ENCODE assay signal across 1 cellular context in the genomic region with DNA sequence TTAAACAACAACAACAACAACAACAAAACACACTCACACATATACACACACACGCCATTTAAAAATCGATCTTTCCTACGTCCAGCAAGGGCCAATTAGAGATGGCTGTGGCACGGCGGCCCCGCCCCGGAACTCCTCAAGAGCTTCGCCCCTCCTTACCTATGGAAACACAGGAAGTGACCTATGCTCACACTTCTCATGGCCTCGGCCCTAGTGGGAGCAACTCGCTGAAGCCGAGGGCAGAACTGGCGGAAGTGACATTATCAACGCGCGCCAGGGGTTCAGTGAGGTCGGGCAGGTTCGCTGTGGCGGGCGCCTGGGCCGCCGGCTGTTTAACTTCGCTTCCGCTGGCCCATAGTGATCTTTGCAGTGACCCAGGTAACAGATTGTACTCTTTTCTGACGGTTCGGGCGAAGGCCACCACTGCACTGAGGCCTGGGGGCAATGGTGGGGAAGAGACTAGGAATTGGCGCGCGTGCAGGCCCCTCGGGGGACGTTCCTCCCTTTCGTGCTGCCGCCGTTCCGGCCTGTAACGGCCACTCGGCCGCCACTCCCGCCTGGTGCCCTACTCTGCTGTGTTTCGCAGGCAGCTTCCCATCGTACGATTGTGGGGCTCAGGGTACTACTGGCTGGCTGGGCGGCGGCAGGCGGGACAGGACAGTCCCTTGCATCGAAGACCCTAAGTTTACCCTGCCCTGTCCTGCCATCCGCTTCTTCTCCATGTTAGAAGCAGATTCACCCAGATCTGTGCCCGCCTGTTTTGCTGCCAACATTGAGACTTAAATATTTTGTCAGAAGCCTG.
TF ChIP-seq lines count a peak whose summit lies in the region.

A gene (plus strand): TSS at position 284 of the 802 bp plus-strand sequence. CDS start 2,661 bp downstream, outside the sequence.

TF ChIP-seq in HepG2, 621 proteins besides CTCF, POLR2A, EP300 and RAD21 (continued from another document and continues in another):
- TF ChIP-seq ZNF530 (CRISPR knock-in tag; IDR thresholded peaks at IDR 0.05; ENCODE audit: low read depth) (no peak), ZNF776 (CRISPR knock-in tag; IDR thresholded peaks at IDR 0.05) (no peak), NBN (conservative IDR thresholded peaks at IDR 0.05) (no peak), JUNB (CRISPR knock-in tag; IDR thresholded peaks at IDR 0.05; ENCODE audit: borderline replicate concordance) (no peak), GPN1 (CRISPR knock-in tag; IDR thresholded peaks at IDR 0.05; ENCODE audit: borderline replicate concordance) (no peak), KDM5B (CRISPR knock-in tag; IDR thresholded peaks at IDR 0.05; ENCODE audit: borderline replicate concordance) (peak; percentile 68; the same call in 1 of the 2 replicates), GTF2F1 (IDR thresholded peaks at IDR 0.05; ENCODE audit: low read length) (no peak), MXD4 (CRISPR knock-in tag; IDR thresholded peaks at IDR 0.05) (peak; percentile 93), KAT7 (CRISPR knock-in tag; IDR thresholded peaks at IDR 0.05; ENCODE audit: borderline replicate concordance) (peak; percentile 99), NR2F2 (IDR thresholded peaks at IDR 0.05; ENCODE audit: borderline replicate concordance, low read depth) (peak; percentile 76; the same call in 1 of the 2 replicates), CENPT (CRISPR knock-in tag; IDR thresholded peaks at IDR 0.05; ENCODE audit: low read depth) (peak; percentile 78; the same call in 1 of the 2 replicates), KLF16 (CRISPR knock-in tag; IDR thresholded peaks at IDR 0.05) (peak in 1 of 2 experiments; percentile 94; a peak in 2 of 4 replicates), ARHGAP35 (CRISPR knock-in tag; IDR thresholded peaks at IDR 0.05; ENCODE audit: borderline replicate concordance) (no peak; the same call in 1 of the 2 replicates), ZNF446 (CRISPR knock-in tag; IDR thresholded peaks at IDR 0.05) (peak; percentile 68; the same call in 1 of the 2 replicates), ZNF772 (CRISPR knock-in tag; IDR thresholded peaks at IDR 0.05) (no peak; the same call in 1 of the 2 replicates), ZNF326 (CRISPR knock-in tag; IDR thresholded peaks at IDR 0.05; ENCODE audit: borderline replicate concordance) (no peak), ZNF569 (CRISPR knock-in tag; IDR thresholded peaks at IDR 0.05; ENCODE audit: borderline replicate concordance) (no peak), SRY (CRISPR knock-in tag; IDR thresholded peaks at IDR 0.05) (no peak; the same call in 1 of the 2 replicates), ZNF652 (CRISPR knock-in tag; IDR thresholded peaks at IDR 0.05; ENCODE audit: borderline replicate concordance, low read depth) (peak; percentile 67; the same call in 1 of the 2 replicates), ZNF138 (CRISPR knock-in tag; IDR thresholded peaks at IDR 0.05; ENCODE audit: low read depth) (no peak), ZMYM4 (CRISPR knock-in tag; IDR thresholded peaks at IDR 0.05) (peak; percentile 93), ZNF747 (CRISPR knock-in tag; IDR thresholded peaks at IDR 0.05; ENCODE audit: borderline replicate concordance) (no peak), GABPB1 (CRISPR knock-in tag; IDR thresholded peaks at IDR 0.05) (peak; percentile 100), ZNF317 (CRISPR knock-in tag; IDR thresholded peaks at IDR 0.05) (0 out of 2 replicates have a peak, but pooled peaks have one; percentile 12), HOXA7 (CRISPR knock-in tag; IDR thresholded peaks at IDR 0.05) (no peak), SOX5 (CRISPR knock-in tag; IDR thresholded peaks at IDR 0.05; ENCODE audit: borderline replicate concordance) (no peak), CHCHD3 (CRISPR knock-in tag; IDR thresholded peaks at IDR 0.05) (peak; percentile 71; the same call in 1 of the 2 replicates), ZNF253 (CRISPR knock-in tag; IDR thresholded peaks at IDR 0.05; ENCODE audit: borderline replicate concordance) (no peak; the same call in 1 of the 2 replicates), ZNF556 (CRISPR knock-in tag; IDR thresholded peaks at IDR 0.05; ENCODE audit: borderline replicate concordance) (peak; percentile 66; the same call in 1 of the 2 replicates), NPAS2 (CRISPR knock-in tag; IDR thresholded peaks at IDR 0.05; ENCODE audit: borderline replicate concordance) (no peak), SRSF4 (IDR thresholded peaks at IDR 0.05; ENCODE audit: low read depth, low read length, poor library complexity, severe bottlenecking) (no peak), IRF2 (CRISPR knock-in tag; IDR thresholded peaks at IDR 0.05) (peak; percentile 99), RFXAP (CRISPR knock-in tag; IDR thresholded peaks at IDR 0.05; ENCODE audit: borderline replicate concordance) (peak; percentile 77; the same call in 1 of the 2 replicates)
- TF ChIP-seq, protein P1, sequence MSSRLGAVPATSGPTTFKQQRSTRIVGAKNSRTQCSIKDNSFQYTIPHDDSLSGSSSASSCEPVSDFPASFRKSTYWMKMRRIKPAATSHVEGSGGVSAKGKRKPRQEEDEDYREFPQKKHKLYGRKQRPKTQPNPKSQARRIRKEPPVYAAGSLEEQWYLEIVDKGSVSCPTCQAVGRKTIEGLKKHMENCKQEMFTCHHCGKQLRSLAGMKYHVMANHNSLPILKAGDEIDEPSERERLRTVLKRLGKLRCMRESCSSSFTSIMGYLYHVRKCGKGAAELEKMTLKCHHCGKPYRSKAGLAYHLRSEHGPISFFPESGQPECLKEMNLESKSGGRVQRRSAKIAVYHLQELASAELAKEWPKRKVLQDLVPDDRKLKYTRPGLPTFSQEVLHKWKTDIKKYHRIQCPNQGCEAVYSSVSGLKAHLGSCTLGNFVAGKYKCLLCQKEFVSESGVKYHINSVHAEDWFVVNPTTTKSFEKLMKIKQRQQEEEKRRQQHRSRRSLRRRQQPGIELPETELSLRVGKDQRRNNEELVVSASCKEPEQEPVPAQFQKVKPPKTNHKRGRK (CRISPR knock-in tag; IDR thresholded peaks at IDR 0.05): no peak
- TF ChIP-seq, protein P2, sequence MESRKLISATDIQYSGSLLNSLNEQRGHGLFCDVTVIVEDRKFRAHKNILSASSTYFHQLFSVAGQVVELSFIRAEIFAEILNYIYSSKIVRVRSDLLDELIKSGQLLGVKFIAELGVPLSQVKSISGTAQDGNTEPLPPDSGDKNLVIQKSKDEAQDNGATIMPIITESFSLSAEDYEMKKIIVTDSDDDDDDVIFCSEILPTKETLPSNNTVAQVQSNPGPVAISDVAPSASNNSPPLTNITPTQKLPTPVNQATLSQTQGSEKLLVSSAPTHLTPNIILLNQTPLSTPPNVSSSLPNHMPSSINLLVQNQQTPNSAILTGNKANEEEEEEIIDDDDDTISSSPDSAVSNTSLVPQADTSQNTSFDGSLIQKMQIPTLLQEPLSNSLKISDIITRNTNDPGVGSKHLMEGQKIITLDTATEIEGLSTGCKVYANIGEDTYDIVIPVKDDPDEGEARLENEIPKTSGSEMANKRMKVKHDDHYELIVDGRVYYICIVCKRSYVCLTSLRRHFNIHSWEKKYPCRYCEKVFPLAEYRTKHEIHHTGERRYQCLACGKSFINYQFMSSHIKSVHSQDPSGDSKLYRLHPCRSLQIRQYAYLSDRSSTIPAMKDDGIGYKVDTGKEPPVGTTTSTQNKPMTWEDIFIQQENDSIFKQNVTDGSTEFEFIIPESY (CRISPR knock-in tag; IDR thresholded peaks at IDR 0.05): no peak
- TF ChIP-seq, protein P3, sequence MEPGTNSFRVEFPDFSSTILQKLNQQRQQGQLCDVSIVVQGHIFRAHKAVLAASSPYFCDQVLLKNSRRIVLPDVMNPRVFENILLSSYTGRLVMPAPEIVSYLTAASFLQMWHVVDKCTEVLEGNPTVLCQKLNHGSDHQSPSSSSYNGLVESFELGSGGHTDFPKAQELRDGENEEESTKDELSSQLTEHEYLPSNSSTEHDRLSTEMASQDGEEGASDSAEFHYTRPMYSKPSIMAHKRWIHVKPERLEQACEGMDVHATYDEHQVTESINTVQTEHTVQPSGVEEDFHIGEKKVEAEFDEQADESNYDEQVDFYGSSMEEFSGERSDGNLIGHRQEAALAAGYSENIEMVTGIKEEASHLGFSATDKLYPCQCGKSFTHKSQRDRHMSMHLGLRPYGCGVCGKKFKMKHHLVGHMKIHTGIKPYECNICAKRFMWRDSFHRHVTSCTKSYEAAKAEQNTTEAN (CRISPR knock-in tag; conservative IDR thresholded peaks at IDR 0.05): peak; percentile 65; the same call in 1 of the 2 replicates
- TF ChIP-seq, protein P4, sequence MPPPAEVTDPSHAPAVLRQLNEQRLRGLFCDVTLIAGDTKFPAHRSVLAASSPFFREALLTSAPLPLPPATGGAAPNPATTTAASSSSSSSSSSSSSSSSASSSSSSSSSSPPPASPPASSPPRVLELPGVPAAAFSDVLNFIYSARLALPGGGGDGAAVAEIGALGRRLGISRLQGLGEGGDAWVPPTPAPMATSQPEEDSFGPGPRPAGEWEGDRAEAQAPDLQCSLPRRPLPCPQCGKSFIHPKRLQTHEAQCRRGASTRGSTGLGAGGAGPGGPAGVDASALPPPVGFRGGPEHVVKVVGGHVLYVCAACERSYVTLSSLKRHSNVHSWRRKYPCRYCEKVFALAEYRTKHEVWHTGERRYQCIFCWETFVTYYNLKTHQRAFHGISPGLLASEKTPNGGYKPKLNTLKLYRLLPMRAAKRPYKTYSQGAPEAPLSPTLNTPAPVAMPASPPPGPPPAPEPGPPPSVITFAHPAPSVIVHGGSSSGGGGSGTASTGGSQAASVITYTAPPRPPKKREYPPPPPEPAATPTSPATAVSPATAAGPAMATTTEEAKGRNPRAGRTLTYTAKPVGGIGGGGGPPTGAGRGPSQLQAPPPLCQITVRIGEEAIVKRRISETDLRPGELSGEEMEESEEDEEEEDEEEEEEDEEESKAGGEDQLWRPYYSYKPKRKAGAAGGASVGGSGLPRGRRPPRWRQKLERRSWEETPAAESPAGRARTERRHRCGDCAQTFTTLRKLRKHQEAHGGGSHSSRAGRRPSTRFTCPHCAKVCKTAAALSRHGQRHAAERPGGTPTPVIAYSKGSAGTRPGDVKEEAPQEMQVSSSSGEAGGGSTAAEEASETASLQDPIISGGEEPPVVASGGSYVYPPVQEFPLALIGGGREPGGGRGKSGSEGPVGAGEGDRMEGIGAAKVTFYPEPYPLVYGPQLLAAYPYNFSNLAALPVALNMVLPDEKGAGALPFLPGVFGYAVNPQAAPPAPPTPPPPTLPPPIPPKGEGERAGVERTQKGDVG (CRISPR knock-in tag; IDR thresholded peaks at IDR 0.05; ENCODE audit: borderline replicate concordance): no peak
- TF ChIP-seq, protein P5, sequence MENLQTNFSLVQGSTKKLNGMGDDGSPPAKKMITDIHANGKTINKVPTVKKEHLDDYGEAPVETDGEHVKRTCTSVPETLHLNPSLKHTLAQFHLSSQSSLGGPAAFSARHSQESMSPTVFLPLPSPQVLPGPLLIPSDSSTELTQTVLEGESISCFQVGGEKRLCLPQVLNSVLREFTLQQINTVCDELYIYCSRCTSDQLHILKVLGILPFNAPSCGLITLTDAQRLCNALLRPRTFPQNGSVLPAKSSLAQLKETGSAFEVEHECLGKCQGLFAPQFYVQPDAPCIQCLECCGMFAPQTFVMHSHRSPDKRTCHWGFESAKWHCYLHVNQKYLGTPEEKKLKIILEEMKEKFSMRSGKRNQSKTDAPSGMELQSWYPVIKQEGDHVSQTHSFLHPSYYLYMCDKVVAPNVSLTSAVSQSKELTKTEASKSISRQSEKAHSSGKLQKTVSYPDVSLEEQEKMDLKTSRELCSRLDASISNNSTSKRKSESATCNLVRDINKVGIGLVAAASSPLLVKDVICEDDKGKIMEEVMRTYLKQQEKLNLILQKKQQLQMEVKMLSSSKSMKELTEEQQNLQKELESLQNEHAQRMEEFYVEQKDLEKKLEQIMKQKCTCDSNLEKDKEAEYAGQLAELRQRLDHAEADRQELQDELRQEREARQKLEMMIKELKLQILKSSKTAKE (CRISPR knock-in tag; IDR thresholded peaks at IDR 0.05; ENCODE audit: borderline replicate concordance): peak; percentile 38; the same call in 1 of the 2 replicates
- TF ChIP-seq, protein P6, sequence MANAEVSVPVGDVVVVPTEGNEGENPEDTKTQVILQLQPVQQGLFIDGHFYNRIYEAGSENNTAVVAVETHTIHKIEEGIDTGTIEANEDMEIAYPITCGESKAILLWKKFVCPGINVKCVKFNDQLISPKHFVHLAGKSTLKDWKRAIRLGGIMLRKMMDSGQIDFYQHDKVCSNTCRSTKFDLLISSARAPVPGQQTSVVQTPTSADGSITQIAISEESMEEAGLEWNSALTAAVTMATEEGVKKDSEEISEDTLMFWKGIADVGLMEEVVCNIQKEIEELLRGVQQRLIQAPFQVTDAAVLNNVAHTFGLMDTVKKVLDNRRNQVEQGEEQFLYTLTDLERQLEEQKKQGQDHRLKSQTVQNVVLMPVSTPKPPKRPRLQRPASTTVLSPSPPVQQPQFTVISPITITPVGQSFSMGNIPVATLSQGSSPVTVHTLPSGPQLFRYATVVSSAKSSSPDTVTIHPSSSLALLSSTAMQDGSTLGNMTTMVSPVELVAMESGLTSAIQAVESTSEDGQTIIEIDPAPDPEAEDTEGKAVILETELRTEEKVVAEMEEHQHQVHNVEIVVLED (CRISPR knock-in tag; IDR thresholded peaks at IDR 0.05; ENCODE audit: borderline replicate concordance): peak; percentile 92
- TF ChIP-seq, protein P7, sequence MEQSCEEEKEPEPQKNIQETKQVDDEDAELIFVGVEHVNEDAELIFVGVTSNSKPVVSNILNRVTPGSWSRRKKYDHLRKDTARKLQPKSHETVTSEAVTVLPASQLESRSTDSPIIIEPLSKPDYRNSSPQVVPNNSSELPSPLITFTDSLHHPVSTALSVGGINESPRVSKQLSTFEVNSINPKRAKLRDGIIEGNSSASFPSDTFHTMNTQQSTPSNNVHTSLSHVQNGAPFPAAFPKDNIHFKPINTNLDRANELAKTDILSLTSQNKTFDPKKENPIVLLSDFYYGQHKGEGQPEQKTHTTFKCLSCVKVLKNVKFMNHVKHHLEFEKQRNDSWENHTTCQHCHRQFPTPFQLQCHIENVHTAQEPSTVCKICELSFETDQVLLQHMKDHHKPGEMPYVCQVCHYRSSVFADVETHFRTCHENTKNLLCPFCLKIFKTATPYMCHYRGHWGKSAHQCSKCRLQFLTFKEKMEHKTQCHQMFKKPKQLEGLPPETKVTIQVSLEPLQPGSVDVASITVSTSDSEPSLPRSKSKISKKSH (CRISPR knock-in tag; IDR thresholded peaks at IDR 0.05; ENCODE audit: borderline replicate concordance): peak; percentile 90; the same call in 1 of the 2 replicates
- TF ChIP-seq, protein P8, sequence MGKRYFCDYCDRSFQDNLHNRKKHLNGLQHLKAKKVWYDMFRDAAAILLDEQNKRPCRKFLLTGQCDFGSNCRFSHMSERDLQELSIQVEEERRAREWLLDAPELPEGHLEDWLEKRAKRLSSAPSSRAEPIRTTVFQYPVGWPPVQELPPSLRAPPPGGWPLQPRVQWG (CRISPR knock-in tag; IDR thresholded peaks at IDR 0.05; ENCODE audit: borderline replicate concordance, low read depth): no peak
- TF ChIP-seq, protein P9, sequence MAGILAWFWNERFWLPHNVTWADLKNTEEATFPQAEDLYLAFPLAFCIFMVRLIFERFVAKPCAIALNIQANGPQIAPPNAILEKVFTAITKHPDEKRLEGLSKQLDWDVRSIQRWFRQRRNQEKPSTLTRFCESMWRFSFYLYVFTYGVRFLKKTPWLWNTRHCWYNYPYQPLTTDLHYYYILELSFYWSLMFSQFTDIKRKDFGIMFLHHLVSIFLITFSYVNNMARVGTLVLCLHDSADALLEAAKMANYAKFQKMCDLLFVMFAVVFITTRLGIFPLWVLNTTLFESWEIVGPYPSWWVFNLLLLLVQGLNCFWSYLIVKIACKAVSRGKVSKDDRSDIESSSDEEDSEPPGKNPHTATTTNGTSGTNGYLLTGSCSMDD (CRISPR knock-in tag; IDR thresholded peaks at IDR 0.05): no peak
- TF ChIP-seq, protein P10, sequence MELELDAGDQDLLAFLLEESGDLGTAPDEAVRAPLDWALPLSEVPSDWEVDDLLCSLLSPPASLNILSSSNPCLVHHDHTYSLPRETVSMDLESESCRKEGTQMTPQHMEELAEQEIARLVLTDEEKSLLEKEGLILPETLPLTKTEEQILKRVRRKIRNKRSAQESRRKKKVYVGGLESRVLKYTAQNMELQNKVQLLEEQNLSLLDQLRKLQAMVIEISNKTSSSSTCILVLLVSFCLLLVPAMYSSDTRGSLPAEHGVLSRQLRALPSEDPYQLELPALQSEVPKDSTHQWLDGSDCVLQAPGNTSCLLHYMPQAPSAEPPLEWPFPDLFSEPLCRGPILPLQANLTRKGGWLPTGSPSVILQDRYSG (CRISPR knock-in tag; IDR thresholded peaks at IDR 0.05): no peak
